Comparison of ENCODE assay signal across 1 cellular context in genomic region chr14:95137164-95137803, GRCh38.
A peak's percentile ranks its signal among the peaks of the same experiment; 100 is the strongest.
TF ChIP-seq lines count a peak whose summit lies in the region.

No MANE protein-coding gene starts in this region.

TF ChIP-seq in HEK293, 187 proteins besides CTCF, POLR2A, EP300 and RAD21 (continued from another document):
- TF ChIP-seq, protein P1, sequence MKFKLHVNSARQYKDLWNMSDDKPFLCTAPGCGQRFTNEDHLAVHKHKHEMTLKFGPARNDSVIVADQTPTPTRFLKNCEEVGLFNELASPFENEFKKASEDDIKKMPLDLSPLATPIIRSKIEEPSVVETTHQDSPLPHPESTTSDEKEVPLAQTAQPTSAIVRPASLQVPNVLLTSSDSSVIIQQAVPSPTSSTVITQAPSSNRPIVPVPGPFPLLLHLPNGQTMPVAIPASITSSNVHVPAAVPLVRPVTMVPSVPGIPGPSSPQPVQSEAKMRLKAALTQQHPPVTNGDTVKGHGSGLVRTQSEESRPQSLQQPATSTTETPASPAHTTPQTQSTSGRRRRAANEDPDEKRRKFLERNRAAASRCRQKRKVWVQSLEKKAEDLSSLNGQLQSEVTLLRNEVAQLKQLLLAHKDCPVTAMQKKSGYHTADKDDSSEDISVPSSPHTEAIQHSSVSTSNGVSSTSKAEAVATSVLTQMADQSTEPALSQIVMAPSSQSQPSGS (tag by site-specific recombination; IDR thresholded peaks at IDR 0.05; ENCODE audit: low read depth) = no peak
- TF ChIP-seq ZNF670 (tag by site-specific recombination; IDR thresholded peaks at IDR 0.05; ENCODE audit: low read depth) (no peak), ZNF530 (tag by site-specific recombination; IDR thresholded peaks at IDR 0.05; ENCODE audit: low read depth) (peak; percentile 9; the same call in 1 of the 2 replicates), ZNF610 (tag by site-specific recombination; IDR thresholded peaks at IDR 0.05; ENCODE audit: borderline replicate concordance) (no peak), ZNF473 (tag by site-specific recombination; IDR thresholded peaks at IDR 0.05) (peak; percentile 65; the same call in 1 of the 2 replicates)
- TF ChIP-seq, protein P2, sequence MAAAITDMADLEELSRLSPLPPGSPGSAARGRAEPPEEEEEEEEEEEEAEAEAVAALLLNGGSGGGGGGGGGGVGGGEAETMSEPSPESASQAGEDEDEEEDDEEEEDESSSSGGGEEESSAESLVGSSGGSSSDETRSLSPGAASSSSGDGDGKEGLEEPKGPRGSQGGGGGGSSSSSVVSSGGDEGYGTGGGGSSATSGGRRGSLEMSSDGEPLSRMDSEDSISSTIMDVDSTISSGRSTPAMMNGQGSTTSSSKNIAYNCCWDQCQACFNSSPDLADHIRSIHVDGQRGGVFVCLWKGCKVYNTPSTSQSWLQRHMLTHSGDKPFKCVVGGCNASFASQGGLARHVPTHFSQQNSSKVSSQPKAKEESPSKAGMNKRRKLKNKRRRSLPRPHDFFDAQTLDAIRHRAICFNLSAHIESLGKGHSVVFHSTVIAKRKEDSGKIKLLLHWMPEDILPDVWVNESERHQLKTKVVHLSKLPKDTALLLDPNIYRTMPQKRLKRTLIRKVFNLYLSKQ (tag by site-specific recombination; IDR thresholded peaks at IDR 0.05; ENCODE audit: borderline replicate concordance) = no peak
